ENCODE assay signal across 1 cellular context in genomic region chr13:29852464-29853054, GRCh38.
TF ChIP-seq lines count a peak whose summit lies in the region.

No MANE protein-coding gene starts in this region.

TF ChIP-seq in K562, 482 proteins besides CTCF, POLR2A, EP300 and RAD21:
- peak; percentile 21; the same call in 1 of the 2 replicates for TF ChIP-seq MAFK (IDR thresholded peaks at IDR 0.05; ENCODE audit: low read length)
- TF ChIP-seq ZNF316 (IDR thresholded peaks at IDR 0.05), result peak; percentile 27; the same call in 1 of the 2 replicates
- no peak for TF ChIP-seq SMARCB1 (IDR thresholded peaks at IDR 0.05; ENCODE audit: insufficient read length, low read depth)
- peak; percentile 53 for TF ChIP-seq MAFG (tag; conservative IDR thresholded peaks at IDR 0.05)
- TF ChIP-seq, protein P1, sequence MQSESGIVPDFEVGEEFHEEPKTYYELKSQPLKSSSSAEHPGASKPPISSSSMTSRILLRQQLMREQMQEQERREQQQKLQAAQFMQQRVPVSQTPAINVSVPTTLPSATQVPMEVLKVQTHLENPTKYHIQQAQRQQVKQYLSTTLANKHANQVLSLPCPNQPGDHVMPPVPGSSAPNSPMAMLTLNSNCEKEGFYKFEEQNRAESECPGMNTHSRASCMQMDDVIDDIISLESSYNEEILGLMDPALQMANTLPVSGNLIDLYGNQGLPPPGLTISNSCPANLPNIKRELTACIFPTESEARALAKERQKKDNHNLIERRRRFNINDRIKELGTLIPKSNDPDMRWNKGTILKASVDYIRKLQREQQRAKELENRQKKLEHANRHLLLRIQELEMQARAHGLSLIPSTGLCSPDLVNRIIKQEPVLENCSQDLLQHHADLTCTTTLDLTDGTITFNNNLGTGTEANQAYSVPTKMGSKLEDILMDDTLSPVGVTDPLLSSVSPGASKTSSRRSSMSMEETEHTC (IDR thresholded peaks at IDR 0.05), result no peak
- TF ChIP-seq CGGBP1 (CRISPR knock-in tag; IDR thresholded peaks at IDR 0.05), result no peak
TF ChIP-seq in K562: peak in this region for 3.
